ENCODE assay signal across 10 cellular contexts in the genomic region with DNA sequence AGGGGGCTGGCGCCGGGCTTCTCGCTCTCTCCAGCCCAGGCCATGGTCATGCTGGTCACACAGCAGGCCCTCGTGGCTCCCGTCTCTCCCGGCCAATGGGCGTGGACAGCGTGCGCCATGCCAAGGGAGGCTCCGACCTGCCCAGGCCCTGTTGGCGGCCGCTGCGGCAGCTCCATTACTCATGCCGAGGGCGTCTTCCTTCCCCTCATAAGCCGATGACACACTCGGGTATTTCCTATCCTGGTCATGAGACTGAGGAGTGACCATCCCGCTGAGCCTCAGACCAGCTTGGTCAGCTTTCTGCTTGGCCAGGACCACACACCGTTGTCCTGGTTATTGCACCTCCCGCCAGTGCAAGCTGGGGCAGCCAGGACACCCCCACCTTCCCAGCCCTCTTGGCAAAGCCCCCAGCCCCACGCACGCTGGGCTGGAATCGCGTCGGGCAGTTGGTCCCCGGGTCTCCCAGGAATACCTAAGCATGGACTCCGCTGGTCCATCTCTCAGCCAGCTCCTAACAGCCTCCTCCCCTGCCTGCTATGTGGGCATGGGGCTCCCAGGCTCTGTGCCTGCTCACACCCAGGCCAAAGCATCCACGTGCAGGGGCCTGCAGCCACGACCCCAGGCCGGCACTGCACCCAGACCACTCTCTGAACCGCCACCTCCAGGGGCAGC. TPM values are rescaled to one million over a fixed set of nuclear protein-coding genes. Genes with fewer than 3 reads are reported as not detected.
DNase-seq lines count a peak whose midpoint lies in the region; ATAC-seq and TF ChIP-seq lines count a peak whose summit lies in the region.
"Had no signal": no experiment of that assay in that cellular context is flagged by ENCODE, and none has a peak within 500 bp of the region (broad histone marks: within the 10 kb centered on the region; RNA-seq: fewer than 3 reads in every experiment).

No MANE protein-coding gene starts in this region.

- H3K9ac ChIP-seq in mesendoderm (ENCODE audit: low read length): no peak overlapping the region

- intact Hi-C loops in left ventricle myocardium inferior (cut with micrococcal nuclease) (no loop called here), sigmoid colon (cut with DNase I) (no loop called here)

- no peak for ATAC-seq in GM19467 (IDR thresholded peaks at IDR 0.05; ENCODE audit: unreplicated experiment)
- ATAC-seq in stimulated activated naive CD8-positive, alpha-beta T cell treated with anti-CD3 and anti-CD28 coated beads, Interleukin-15, amount 100 ng/mL, for 72 hours: no peak

- H3K4me1 ChIP-seq in left ventricle myocardium inferior (peaks cover 5% of the 10 kb centered on the region), sigmoid colon (no peaks in the 10 kb centered on the region), mesendoderm (ENCODE audit: control insufficient read depth, low read depth, low read length) (no peaks in the 10 kb centered on the region)
- H3K4me1 ChIP-seq: HAP-1 had no signal

- TF ChIP-seq EP300 in sigmoid colon (IDR thresholded peaks at IDR 0.05): no peak

- no peak for TF ChIP-seq POLR2A in sigmoid colon (IDR thresholded peaks at IDR 0.05)

- no peak overlapping the region for H3K18ac ChIP-seq in mesendoderm (ENCODE audit: low read length)

- no peak overlapping the region for H4K8ac ChIP-seq in mesendoderm (ENCODE audit: low read depth, low read length)

- H3K4me3 ChIP-seq in left ventricle myocardium inferior (no peak overlapping the region), sigmoid colon (no peak overlapping the region), mesendoderm (ENCODE audit: low read length) (no peak overlapping the region)
- H3K4me3 ChIP-seq: HAP-1 had no signal

- H3K79me2 ChIP-seq in mesendoderm (ENCODE audit: control insufficient read depth, insufficient read depth, low read length): no peaks in the 10 kb centered on the region

- no peak overlapping the region for H2AK5ac ChIP-seq in mesendoderm (ENCODE audit: low read length)

- TF ChIP-seq CTCF in left ventricle myocardium inferior (IDR thresholded peaks at IDR 0.05; ENCODE audit: borderline replicate concordance): no peak
- TF ChIP-seq CTCF in sigmoid colon (IDR thresholded peaks at IDR 0.05): no peak

- no peaks in the 10 kb centered on the region for H3K27me3 ChIP-seq in left ventricle myocardium inferior (ENCODE audit: low read depth)
- no peaks in the 10 kb centered on the region for H3K27me3 ChIP-seq in sigmoid colon
- no peaks in the 10 kb centered on the region for H3K27me3 ChIP-seq in mesendoderm (ENCODE audit: insufficient read depth, low read length, poor library complexity)

- H3K9me3 Mint-ChIP-seq in stimulated activated naive CD8-positive, alpha-beta T cell treated with anti-CD3 and anti-CD28 coated beads, Interleukin-15, amount 100 ng/mL, for 72 hours: no peaks in the 10 kb centered on the region
- H3K9me3 Mint-ChIP-seq: nephron had no signal

- H2BK120ac ChIP-seq in mesendoderm (ENCODE audit: low read depth, low read length): no peak overlapping the region

- H3K4me2 ChIP-seq in mesendoderm (ENCODE audit: low read length): no peak overlapping the region

- H3K4me3 Mint-ChIP-seq in stimulated activated naive CD8-positive, alpha-beta T cell treated with anti-CD3 and anti-CD28 coated beads, Interleukin-15, amount 100 ng/mL, for 72 hours: no peak overlapping the region
- H3K4me3 Mint-ChIP-seq: nephron had no signal

- no peaks in the 10 kb centered on the region for H3K79me1 ChIP-seq in mesendoderm (ENCODE audit: low read length)

- no peak overlapping the region for H2BK5ac ChIP-seq in mesendoderm (ENCODE audit: low read length)

- H3K36me3 ChIP-seq in left ventricle myocardium inferior: no peaks in the 10 kb centered on the region
- no peaks in the 10 kb centered on the region for H3K36me3 ChIP-seq in sigmoid colon
- H3K36me3 ChIP-seq in mesendoderm (ENCODE audit: control insufficient read depth, insufficient read depth, low read length): no peaks in the 10 kb centered on the region
- H3K36me3 ChIP-seq: HAP-1 had no signal

- no peaks in the 10 kb centered on the region for H3K4me1 Mint-ChIP-seq in stimulated activated naive CD8-positive, alpha-beta T cell treated with anti-CD3 and anti-CD28 coated beads, Interleukin-15, amount 100 ng/mL, for 72 hours
- H3K4me1 Mint-ChIP-seq: nephron had no signal

- H3K27ac Mint-ChIP-seq in stimulated activated naive CD8-positive, alpha-beta T cell treated with anti-CD3 and anti-CD28 coated beads, Interleukin-15, amount 100 ng/mL, for 72 hours: no peak overlapping the region
- H3K27ac Mint-ChIP-seq: nephron had no signal

- H3K9me3 ChIP-seq in left ventricle myocardium inferior (replicated peaks): no peaks in the 10 kb centered on the region
- no peaks in the 10 kb centered on the region for H3K9me3 ChIP-seq in sigmoid colon
- H3K9me3 ChIP-seq: HAP-1 had no signal

- H3K56ac ChIP-seq in mesendoderm (ENCODE audit: low read length): no peak overlapping the region

- H3K4ac ChIP-seq in mesendoderm (ENCODE audit: low read depth, low read length): no peak overlapping the region

- H2BK15ac ChIP-seq in mesendoderm (replicated peaks; ENCODE audit: low read depth): no peak overlapping the region

- H4K5ac ChIP-seq in mesendoderm (ENCODE audit: low read length): no peak overlapping the region

- DNase-seq in GM04504 (ENCODE audit: low read depth) (peak; percentile 97), amniotic stem cell (lab: John Stamatoyannopoulos, UW) (peak; percentile 85), left ventricle myocardium inferior (peak; percentile 38), sigmoid colon (peak; percentile 84), mesendoderm (no peak), NCI-H1436 (lab: John Stamatoyannopoulos, UW) (no peak)
- DNase-seq in stimulated activated naive CD8-positive, alpha-beta T cell treated with anti-CD3 and anti-CD28 coated beads, Interleukin-15, amount 100 ng/mL, for 72 hours: no peak

- 87 to 88% methylated on average over 31 of the region's 31 CpGs for WGBS in sigmoid colon, 2 donors
- WGBS in mesendoderm (ENCODE audit: extremely low coverage, insufficient coverage, low lambda C conversion rate): no CpG with 5 or more reads among the region's 31 CpGs

- H3K27ac ChIP-seq in left ventricle myocardium inferior (replicated peaks): no peak overlapping the region
- peak overlapping the region in 1 of 4 donors; percentile 27 for H3K27ac ChIP-seq in sigmoid colon
- no peak overlapping the region for H3K27ac ChIP-seq in mesendoderm (ENCODE audit: low read depth, low read length)

- no peaks in the 10 kb centered on the region for H3K27me3 Mint-ChIP-seq in stimulated activated naive CD8-positive, alpha-beta T cell treated with anti-CD3 and anti-CD28 coated beads, Interleukin-15, amount 100 ng/mL, for 72 hours

- no peak overlapping the region for H3K23ac ChIP-seq in mesendoderm (ENCODE audit: low read length)

RNA-seq across cellular contexts. Expression of gene ARHGEF16, which starts 49.8 kb away (rescaled TPM):
- total RNA-seq in left ventricle myocardium inferior (0.52 TPM), sigmoid colon (1 to 10 TPM in 2 of 4 donors, under 1 TPM in 2; 0.41 to 2.2 (median 0.78) TPM)
- polyA plus RNA-seq in sigmoid colon: 10 to 100 TPM; 44.4 to 51.8 (median 51.6) TPM
- 8.4 TPM for polyA plus RNA-seq in mesendoderm (2013, experiment 1 of 2)
- polyA plus RNA-seq in mesendoderm (2013, experiment 2 of 2): 8.1 TPM

Comparison
In these comparisons a context has a peak if more than half of its experiments do, and no peak if none do; other contexts are left out.
1. DNase-seq: peak in GM04504 (single experiment), amniotic stem cell (single experiment), left ventricle myocardium inferior (single experiment) and sigmoid colon (single experiment); none in mesendoderm (single experiment), NCI-H1436 (single experiment) and stimulated activated naive CD8-positive, alpha-beta T cell treated with anti-CD3 and anti-CD28 coated beads, Interleukin-15, amount 100 ng/mL, for 72 hours (0 of 2).